1 cellular context compared by ENCODE assay signal in genomic region chr14:54574528-54574927, GRCh38.
TF ChIP-seq lines count a peak whose summit lies in the region.

No MANE protein-coding gene starts in this region.

TF ChIP-seq in SK-N-SH, 30 proteins besides CTCF, POLR2A, EP300 and RAD21 (continued from another document):
- no peak for TF ChIP-seq REST (IDR thresholded peaks at IDR 0.05; ENCODE audit: low read depth, low read length)
- no peak for TF ChIP-seq CHD2 (IDR thresholded peaks at IDR 0.05; ENCODE audit: low read length, partially characterized antibody)
- TF ChIP-seq MAX (IDR thresholded peaks at IDR 0.05; ENCODE audit: low read depth), result no peak
- TF ChIP-seq JUND (IDR thresholded peaks at IDR 0.05), result no peak
- TF ChIP-seq ELF1 (IDR thresholded peaks at IDR 0.05), result no peak
- no peak for TF ChIP-seq FOXM1 (IDR thresholded peaks at IDR 0.05; ENCODE audit: low read depth)
- TF ChIP-seq GATA2 (CRISPR knock-in tag; IDR thresholded peaks at IDR 0.05), result no peak
- no peak for TF ChIP-seq TCF12 (IDR thresholded peaks at IDR 0.05)
- no peak for TF ChIP-seq IRF3 (IDR thresholded peaks at IDR 0.05; ENCODE audit: low read depth, low read length)
